In the genomic region with DNA sequence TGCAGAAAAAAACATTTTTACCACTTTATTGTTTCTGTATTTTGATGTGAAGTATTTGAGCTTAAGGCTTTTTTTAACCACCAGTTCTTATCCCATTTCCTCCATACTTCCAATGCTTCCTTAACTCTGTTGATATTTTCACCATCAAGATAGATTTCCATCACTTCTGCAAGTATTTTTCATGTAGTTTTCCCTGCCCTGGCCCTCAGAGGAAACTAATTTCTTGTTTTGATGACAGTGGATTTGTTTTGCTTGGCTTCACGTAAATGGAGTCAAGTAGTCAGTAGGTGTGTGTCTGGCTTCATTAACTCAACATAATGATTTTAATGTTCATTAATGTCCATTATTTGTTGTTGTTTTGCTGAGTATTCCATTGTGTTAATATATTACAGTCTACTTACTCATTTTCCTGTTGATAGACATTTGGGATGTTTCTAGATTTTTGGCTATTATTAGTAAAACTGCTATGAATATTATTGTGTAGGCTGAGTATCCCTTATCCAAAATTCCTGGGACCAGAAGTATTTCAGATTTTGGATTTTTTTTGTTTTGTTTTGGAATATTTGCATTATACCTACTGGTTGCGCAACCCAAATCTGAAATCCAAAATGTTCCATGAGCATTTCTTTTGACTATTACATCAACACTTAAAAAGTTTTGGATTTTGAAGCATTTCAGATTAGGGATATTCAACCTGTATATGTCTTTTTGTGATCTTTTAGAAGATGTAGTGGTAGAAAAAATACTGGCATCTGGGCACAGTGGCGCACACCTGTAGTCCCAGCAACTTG, we compare ENCODE assay signal across 20 cellular contexts. TPM values are rescaled to one million over a fixed set of nuclear protein-coding genes. Genes with fewer than 3 reads are reported as not detected.
DNase-seq lines count a peak whose midpoint lies in the region; ATAC-seq and TF ChIP-seq lines count a peak whose summit lies in the region.
"Had no signal": no experiment of that assay in that cellular context is flagged by ENCODE, and none has a peak within 500 bp of the region (broad histone marks: within the 10 kb centered on the region; RNA-seq: fewer than 3 reads in every experiment).

No MANE protein-coding gene starts in this region.

- POLR2A ChIA-PET in activated CD8-positive, alpha-beta T cell treated with anti-CD3 and anti-CD28 coated beads, Interleukin-2, amount 10 ng/mL, durations not matched to agents 7 days and 5 days (lab: Charles Lee) = no interaction called here

- no peak for TF ChIP-seq CTCF in glutamatergic neuron (IDR thresholded peaks at IDR 0.05; ENCODE audit: partially characterized antibody, unreplicated experiment)

- CTCF ChIA-PET in activated CD8-positive, alpha-beta T cell treated with anti-CD3 and anti-CD28 coated beads, Interleukin-2, amount 10 ng/mL, durations not matched to agents 7 days and 5 days (lab: Charles Lee) = interaction anchor here (2.8 kb wide), 1 partner anchor 23 kb away, joined by 9 read pairs; the partner anchor contains the start of gene ZNF582

- no peak overlapping the region for H3K27ac Mint-ChIP-seq in T-helper 2 cell treated with Interferon-gamma antibody and Interleukin-4, amounts not matched to agents 5 μg/mL and 100 μg/mL, for 36 hours
- H3K27ac Mint-ChIP-seq in activated CD8-positive, alpha-beta T cell treated with anti-CD3 and anti-CD28 coated beads, Interleukin-2, amount 10 ng/mL, durations not matched to agents 7 days and 5 days = no peak overlapping the region
- H3K27ac Mint-ChIP-seq in glutamatergic neuron (ENCODE audit: unreplicated experiment) = no peak overlapping the region
- H3K27ac Mint-ChIP-seq: activated CD4-positive, alpha-beta memory T cell treated with anti-CD3 and anti-CD28 coated beads for 36 hours; H9 had no signal

- no peak for DNase-seq in T-helper 2 cell treated with Interferon-gamma antibody and Interleukin-4, amounts not matched to agents 5 μg/mL and 100 μg/mL, for 36 hours (ENCODE audit: low spot score)
- DNase-seq in T-helper 2 cell (no peak), glutamatergic neuron (no peak), pulmonary artery endothelial cell (ENCODE audit: low read depth, low spot score) (peak; percentile 43), DMS153 treated with DMSO at 0.1 percent for 48 hours (lab: John Stamatoyannopoulos, UW; ENCODE audit: unreplicated experiment) (no peak), Right ventricle myocardium superior (no peak), CD1c-positive myeloid dendritic cell (ENCODE audit: extremely low spot score) (no peak)
- DNase-seq in activated CD8-positive, alpha-beta T cell treated with anti-CD3 and anti-CD28 coated beads, Interleukin-2, amount 10 ng/mL, durations not matched to agents 7 days and 5 days = no peak
- DNase-seq: activated CD4-positive, alpha-beta memory T cell treated with anti-CD3 and anti-CD28 coated beads for 36 hours; central memory CD4-positive, alpha-beta T cell; effector CD8-positive, alpha-beta T cell; H9; midbrain; NCI-H1694; occipital lobe; OCI-M1; right cardiac atrium; SHP77; stimulated activated CD4-positive, alpha-beta T cell treated with anti-CD3 and anti-CD28 coated beads, Interleukin-15, amount 100 ng/mL, for 24 hours had no signal

- no peak for ATAC-seq in activated CD8-positive, alpha-beta T cell treated with anti-CD3 and anti-CD28 coated beads, Interleukin-2, amount 10 ng/mL, durations not matched to agents 7 days and 5 days
- no peak for ATAC-seq in Right ventricle myocardium superior (ENCODE audit: poor library complexity)
- ATAC-seq: left lobe of liver, right cardiac atrium had no signal

- peak overlapping the region; percentile 32 for H3K4me3 Mint-ChIP-seq in T-helper 2 cell treated with Interferon-gamma antibody and Interleukin-4, amounts not matched to agents 5 μg/mL and 100 μg/mL, for 36 hours
- H3K4me3 Mint-ChIP-seq in activated CD8-positive, alpha-beta T cell treated with anti-CD3 and anti-CD28 coated beads, Interleukin-2, amount 10 ng/mL, durations not matched to agents 7 days and 5 days = peak overlapping the region; percentile 47
- peak overlapping the region; percentile 82 for H3K4me3 Mint-ChIP-seq in glutamatergic neuron (ENCODE audit: unreplicated experiment)
- H3K4me3 Mint-ChIP-seq: activated CD4-positive, alpha-beta memory T cell treated with anti-CD3 and anti-CD28 coated beads for 36 hours had no signal

- peaks cover 6% of the 10 kb centered on the region for H3K4me1 Mint-ChIP-seq in T-helper 2 cell treated with Interferon-gamma antibody and Interleukin-4, amounts not matched to agents 5 μg/mL and 100 μg/mL, for 36 hours (ENCODE audit: low read depth)
- peaks cover 24% of the 10 kb centered on the region for H3K4me1 Mint-ChIP-seq in activated CD8-positive, alpha-beta T cell treated with anti-CD3 and anti-CD28 coated beads, Interleukin-2, amount 10 ng/mL, durations not matched to agents 7 days and 5 days (ENCODE audit: low read depth)
- peaks cover 6% of the 10 kb centered on the region for H3K4me1 Mint-ChIP-seq in glutamatergic neuron (ENCODE audit: low read depth, unreplicated experiment)

- no peaks in the 10 kb centered on the region for H3K27me3 Mint-ChIP-seq in T-helper 2 cell treated with Interferon-gamma antibody and Interleukin-4, amounts not matched to agents 5 μg/mL and 100 μg/mL, for 36 hours (ENCODE audit: low read depth)
- no peaks in the 10 kb centered on the region for H3K27me3 Mint-ChIP-seq in activated CD8-positive, alpha-beta T cell treated with anti-CD3 and anti-CD28 coated beads, Interleukin-2, amount 10 ng/mL, durations not matched to agents 7 days and 5 days (ENCODE audit: low read depth)
- H3K27me3 Mint-ChIP-seq in glutamatergic neuron (ENCODE audit: unreplicated experiment) = peaks cover 4% of the 10 kb centered on the region

- H3K36me3 Mint-ChIP-seq in T-helper 2 cell treated with Interferon-gamma antibody and Interleukin-4, amounts not matched to agents 5 μg/mL and 100 μg/mL, for 36 hours (ENCODE audit: low read depth) = peaks cover 35% of the 10 kb centered on the region
- peaks cover 71% of the 10 kb centered on the region for H3K36me3 Mint-ChIP-seq in activated CD8-positive, alpha-beta T cell treated with anti-CD3 and anti-CD28 coated beads, Interleukin-2, amount 10 ng/mL, durations not matched to agents 7 days and 5 days (ENCODE audit: low read depth)
- peaks cover 15% of the 10 kb centered on the region for H3K36me3 Mint-ChIP-seq in glutamatergic neuron (ENCODE audit: unreplicated experiment)

- intact Hi-C loops in Right ventricle myocardium superior (cut with DNase I) = no loop called here

- H3K9me3 Mint-ChIP-seq in T-helper 2 cell treated with Interferon-gamma antibody and Interleukin-4, amounts not matched to agents 5 μg/mL and 100 μg/mL, for 36 hours = peaks cover 76% of the 10 kb centered on the region
- H3K9me3 Mint-ChIP-seq in activated CD8-positive, alpha-beta T cell treated with anti-CD3 and anti-CD28 coated beads, Interleukin-2, amount 10 ng/mL, durations not matched to agents 7 days and 5 days (ENCODE audit: insufficient read depth) = peaks cover 55% of the 10 kb centered on the region
- peaks cover 5% of the 10 kb centered on the region for H3K9me3 Mint-ChIP-seq in glutamatergic neuron (ENCODE audit: unreplicated experiment)

RNA-seq across cellular contexts. Expression of gene ZNF582, which starts 23.3 kb away (rescaled TPM):
- 1 to 10 TPM; 2.8 to 3.3 TPM for total RNA-seq in activated CD8-positive, alpha-beta T cell treated with anti-CD3 and anti-CD28 coated beads, Interleukin-2, amount 10 ng/mL, durations not matched to agents 7 days and 5 days
- total RNA-seq in glutamatergic neuron (ENCODE audit: unreplicated experiment) (7.5 TPM), pulmonary artery endothelial cell (1.7 and 2.3 TPM in 2 replicates), Right ventricle myocardium superior (3.8 TPM)

RNA-seq across cellular contexts. Expression of gene ZNF583, which starts 34.1 kb away (rescaled TPM):
- 1 to 10 TPM; 4.3 to 4.6 TPM for total RNA-seq in activated CD8-positive, alpha-beta T cell treated with anti-CD3 and anti-CD28 coated beads, Interleukin-2, amount 10 ng/mL, durations not matched to agents 7 days and 5 days
- 13.6 TPM for total RNA-seq in glutamatergic neuron (ENCODE audit: unreplicated experiment)
- total RNA-seq in pulmonary artery endothelial cell = 3.2 and 6.3 TPM in 2 replicates
- total RNA-seq in Right ventricle myocardium superior = 6.1 TPM

RNA-seq across cellular contexts. Expression of gene ZSCAN5A, which starts 55.4 kb away (rescaled TPM):
- 10 to 100 TPM in 1 of 2 experiments, 1 to 10 TPM in 1; 8.2 to 12.1 TPM for total RNA-seq in activated CD8-positive, alpha-beta T cell treated with anti-CD3 and anti-CD28 coated beads, Interleukin-2, amount 10 ng/mL, durations not matched to agents 7 days and 5 days
- total RNA-seq in glutamatergic neuron (ENCODE audit: unreplicated experiment) = 13.1 TPM
- total RNA-seq in pulmonary artery endothelial cell = 5.1 and 7.3 TPM in 2 replicates
- total RNA-seq in Right ventricle myocardium superior = 16.0 TPM

Comparison
In these comparisons a context has a peak if more than half of its experiments do, and no peak if none do; other contexts are left out.
1. H3K4me3 Mint-ChIP-seq: peak in every context shown above with its lines; median percentile 82 in glutamatergic neuron; 47 in activated CD8-positive, alpha-beta T cell treated with anti-CD3 and anti-CD28 coated beads, Interleukin-2, amount 10 ng/mL, durations not matched to agents 7 days and 5 days; 32 in T-helper 2 cell treated with Interferon-gamma antibody and Interleukin-4, amounts not matched to agents 5 μg/mL and 100 μg/mL, for 36 hours.